Comparison of ENCODE assay signal across 8 cellular contexts in genomic region chr14:70934502-70935134, GRCh38. TPM values are rescaled to one million over a fixed set of nuclear protein-coding genes. Genes with fewer than 3 reads are reported as not detected.
A peak's percentile ranks its signal among the peaks of the same experiment; 100 is the strongest.
DNase-seq lines count a peak whose midpoint lies in the region; ATAC-seq and TF ChIP-seq lines count a peak whose summit lies in the region.

No MANE protein-coding gene starts in this region.

- TF ChIP-seq CTCF in MCF 10A (IDR thresholded peaks at IDR 0.05; ENCODE audit: unreplicated experiment) (no peak), omental fat pad (IDR thresholded peaks at IDR 0.05) (no peak)

- no TSS peak for BruUV-seq in MCF 10A (replicated peaks; lab: Mats Ljungman, UMichigan)

- H3K27me3 Mint-ChIP-seq in activated CD4-positive, alpha-beta T cell treated with anti-CD3 and anti-CD28 coated beads, Interleukin-2, amount 10 ng/mL, durations not matched to agents 24 days and 14 days, result no peaks in the 10 kb centered on the region
- H3K27me3 Mint-ChIP-seq in MCF 10A (ENCODE audit: insufficient read depth, unreplicated experiment), result no peaks in the 10 kb centered on the region

- peak overlapping the region; percentile 73 for H3K27ac Mint-ChIP-seq in activated CD4-positive, alpha-beta T cell treated with anti-CD3 and anti-CD28 coated beads, Interleukin-2, amount 10 ng/mL, durations not matched to agents 24 days and 14 days
- peak overlapping the region; percentile 25 for H3K27ac Mint-ChIP-seq in MCF 10A (ENCODE audit: low read depth, unreplicated experiment)

- peak overlapping the region; percentile 61 for H3K4me3 Mint-ChIP-seq in activated CD4-positive, alpha-beta T cell treated with anti-CD3 and anti-CD28 coated beads, Interleukin-2, amount 10 ng/mL, durations not matched to agents 24 days and 14 days
- H3K4me3 Mint-ChIP-seq in MCF 10A (ENCODE audit: unreplicated experiment), result peak overlapping the region; percentile 1

- CTCF ChIA-PET in MCF 10A (lab: Yijun Ruan, JAX), result interaction anchor here (0.9 to 2.8 kb wide), 4 partner anchors 14 to 113 kb away, joined by 3 to 8 read pairs (median 4); partner anchors contain the start of gene PCNX1

- POLR2A ChIA-PET in MCF 10A (lab: Yijun Ruan, JAX), result interaction anchor here (0.7 to 2.9 kb wide), 8 partner anchors 7 to 125 kb away, joined by 3 to 16 read pairs (median 4); partner anchors contain the start of genes MAP3K9 and PCNX1

- no peak for DNase-seq in activated CD4-positive, alpha-beta T cell treated with anti-CD3 and anti-CD28 coated beads, Interleukin-2, amount 10 ng/mL, durations not matched to agents 24 days and 14 days
- no peak for DNase-seq in activated CD4-positive, alpha-beta T cell treated with anti-CD3 and anti-CD28 coated beads, Interleukin-2, amount 50 U/mL, for 1 hour
- DNase-seq in MCF 10A (ENCODE audit: unreplicated experiment), result no peak
- no peak for DNase-seq in omental fat pad (ENCODE audit: low spot score)
- DNase-seq in effector CD8-positive, alpha-beta T cell (lab: John Stamatoyannopoulos, UW), result no peak
- no peak for DNase-seq in DMS114 treated with DMSO at 0.1 percent for 48 hours (lab: John Stamatoyannopoulos, UW; ENCODE audit: unreplicated experiment)
- DNase-seq in hypothalamus (lab: John Stamatoyannopoulos, UW), result no peak

- ATAC-seq in HG03196 (IDR thresholded peaks at IDR 0.05; ENCODE audit: unreplicated experiment) (peak; percentile 73), omental fat pad (ENCODE audit: low FRiP score) (peak; percentile 93)

- intact Hi-C loops in activated CD4-positive, alpha-beta T cell treated with anti-CD3 and anti-CD28 coated beads, Interleukin-2, amount 10 ng/mL, durations not matched to agents 24 days and 14 days (cut with micrococcal nuclease), result loop anchor here (2.0 kb wide), 2 partner anchors 26 to 50 kb away; no protein-coding TSS in a partner anchor
- intact Hi-C loops in MCF 10A (cut with micrococcal nuclease), result no loop called here

- peaks cover 15% of the 10 kb centered on the region for H3K9me3 Mint-ChIP-seq in activated CD4-positive, alpha-beta T cell treated with anti-CD3 and anti-CD28 coated beads, Interleukin-2, amount 10 ng/mL, durations not matched to agents 24 days and 14 days
- no peaks in the 10 kb centered on the region for H3K9me3 Mint-ChIP-seq in MCF 10A (ENCODE audit: unreplicated experiment)

- peaks cover 50% of the 10 kb centered on the region for H3K4me1 Mint-ChIP-seq in activated CD4-positive, alpha-beta T cell treated with anti-CD3 and anti-CD28 coated beads, Interleukin-2, amount 10 ng/mL, durations not matched to agents 24 days and 14 days
- peaks cover 18% of the 10 kb centered on the region for H3K4me1 Mint-ChIP-seq in MCF 10A (ENCODE audit: insufficient read depth, unreplicated experiment)

- H3K36me3 Mint-ChIP-seq in activated CD4-positive, alpha-beta T cell treated with anti-CD3 and anti-CD28 coated beads, Interleukin-2, amount 10 ng/mL, durations not matched to agents 24 days and 14 days (ENCODE audit: low read depth), result peaks cover 29% of the 10 kb centered on the region
- H3K36me3 Mint-ChIP-seq in MCF 10A (ENCODE audit: insufficient read depth, unreplicated experiment), result no peaks in the 10 kb centered on the region

RNA-seq across cellular contexts. Expression of gene PCNX1, which starts 27.4 kb away (rescaled TPM):
- 45.5 and 56.0 TPM in 2 replicates for total RNA-seq in activated CD4-positive, alpha-beta T cell treated with anti-CD3 and anti-CD28 coated beads, Interleukin-2, amount 10 ng/mL, durations not matched to agents 24 days and 14 days
- 48.7 and 55.6 TPM in 2 replicates for total RNA-seq in MCF 10A (2022)
- 10 to 100 TPM; 56.9 to 98.1 (median 83.3) TPM for total RNA-seq in omental fat pad
